In the genomic region with DNA sequence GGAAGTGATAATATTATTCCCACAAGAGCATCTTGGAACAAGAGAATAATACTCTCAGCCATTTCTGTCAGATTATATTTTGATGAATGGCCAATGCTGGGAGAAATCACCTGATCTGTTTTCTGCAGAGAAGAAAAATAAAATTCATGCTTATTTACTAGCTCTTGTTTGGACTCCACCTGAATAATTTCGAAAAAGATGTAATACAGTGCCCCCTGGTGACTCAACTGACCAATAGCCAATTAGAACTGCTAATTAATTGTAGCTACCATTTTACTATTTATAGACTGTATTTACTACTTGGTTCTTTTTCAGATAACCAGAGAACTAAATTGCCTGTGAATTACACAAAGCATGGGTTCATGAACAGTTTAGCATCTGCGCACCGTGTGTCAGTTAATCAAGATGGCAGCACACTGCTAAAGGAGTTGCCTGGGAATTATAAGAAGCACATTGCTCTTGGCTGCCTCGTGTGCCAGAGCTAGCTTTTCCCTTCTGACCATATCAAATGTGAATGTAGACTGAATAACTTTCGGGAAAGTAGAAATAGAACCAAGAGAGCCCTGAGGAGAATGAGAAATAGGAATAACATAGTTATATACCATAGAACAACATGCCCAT, we compare ENCODE assay signal across 9 cellular contexts.
DNase-seq lines count a peak whose midpoint lies in the region; ATAC-seq and TF ChIP-seq lines count a peak whose summit lies in the region.
"Had no signal": no experiment of that assay in that cellular context is flagged by ENCODE, and none has a peak within 500 bp of the region (broad histone marks: within the 10 kb centered on the region; RNA-seq: fewer than 3 reads in every experiment).

No MANE protein-coding gene starts in this region.

- H3K27ac Mint-ChIP-seq in CD14-positive monocyte (no peak overlapping the region), natural killer cell (no peak overlapping the region)

- H3K4me1 Mint-ChIP-seq in CD14-positive monocyte (no peaks in the 10 kb centered on the region), natural killer cell (no peaks in the 10 kb centered on the region)

- H3K27ac ChIP-seq in Karpas-422 (ENCODE audit: low read length): no peak overlapping the region
- H3K27ac ChIP-seq in heart right ventricle: no peak overlapping the region
- H3K27ac ChIP-seq in thyroid gland: no peak overlapping the region
- H3K27ac ChIP-seq: epithelial cell of prostate had no signal

- 0 out of 2 replicates have a peak overlapping the region, but pooled peaks have one; percentile 11 for H2AFZ ChIP-seq in Karpas-422 (ENCODE audit: low read length)

- H3K9me3 ChIP-seq in Karpas-422 (ENCODE audit: low read length): no peaks in the 10 kb centered on the region
- peaks cover 0 to 3% (median 0%) of the 10 kb centered on the region in 11 donors for H3K9me3 ChIP-seq in heart right ventricle
- no peaks in the 10 kb centered on the region for H3K9me3 ChIP-seq in thyroid gland

- no peaks in the 10 kb centered on the region for H3K79me2 ChIP-seq in Karpas-422 (ENCODE audit: low read length)

- H3K36me3 Mint-ChIP-seq in CD14-positive monocyte (no peaks in the 10 kb centered on the region), natural killer cell (no peaks in the 10 kb centered on the region)

- H3K4me3 ChIP-seq in Karpas-422 (ENCODE audit: low read length) (no peak overlapping the region), heart right ventricle (no peak overlapping the region), thyroid gland (replicated peaks in 1 of 3) (no peak overlapping the region)

- H3K4me1 ChIP-seq in Karpas-422 (ENCODE audit: low read length): no peaks in the 10 kb centered on the region
- H3K4me1 ChIP-seq in heart right ventricle: peaks cover 0 to 4% (median 0%) of the 10 kb centered on the region in 9 donors
- no peaks in the 10 kb centered on the region for H3K4me1 ChIP-seq in thyroid gland

- H3K9ac ChIP-seq in Karpas-422 (ENCODE audit: low read length): no peak overlapping the region

- peak; percentile 49 for TF ChIP-seq CTCF in CD14-positive monocyte (IDR thresholded peaks at IDR 0.05)
- peak; percentile 35 to 68 (median 60) for TF ChIP-seq CTCF in heart right ventricle (IDR thresholded peaks at IDR 0.05)
- peak in 5 of 6 experiments; percentile 27 to 63 (median 58) for TF ChIP-seq CTCF in thyroid gland (IDR thresholded peaks at IDR 0.05)
- no peak for TF ChIP-seq CTCF in natural killer cell (IDR thresholded peaks at IDR 0.05)

- H3K4me2 ChIP-seq in Karpas-422 (ENCODE audit: low read depth, low read length, poor library complexity, severe bottlenecking): no peak overlapping the region

- WGBS in heart right ventricle, 2 donors: 44 to 54% methylated on average over 5 of the region's 5 CpGs
- WGBS in thyroid gland, 2 donors: 55 to 57% methylated on average over 5 of the region's 5 CpGs

- H3K9me3 Mint-ChIP-seq in CD14-positive monocyte (no peaks in the 10 kb centered on the region), natural killer cell (peaks cover 0 to 4% of the 10 kb centered on the region in 2 donors)

- H3K4me3 Mint-ChIP-seq in CD14-positive monocyte: no peak overlapping the region
- no peak overlapping the region for H3K4me3 Mint-ChIP-seq in natural killer cell

- ATAC-seq in GM19455 (IDR thresholded peaks at IDR 0.05; ENCODE audit: unreplicated experiment): peak; percentile 64
- peak; percentile 78 for ATAC-seq in SK-N-SH treated with all-trans-retinoic acid at 6 μM for 48 hours
- ATAC-seq in heart right ventricle: peak in 5 of 8 donors; percentile 47 to 68 (median 49)
- no peak for ATAC-seq in natural killer cell

- no peaks in the 10 kb centered on the region for H4K20me1 ChIP-seq in Karpas-422 (ENCODE audit: insufficient read depth, low read depth, low read length)

- DNase-seq in CD14-positive monocyte (ENCODE audit: low spot score) (no peak), Karpas-422 (peak; percentile 78), heart right ventricle (peak in 1 of 2 donors; percentile 11), thyroid gland (peak in 1 of 2 donors; percentile 15), natural killer cell (no peak)
- DNase-seq in stimulated activated naive CD4-positive, alpha-beta T cell treated with Interleukin-2 at 50 U/mL for 16 hours (lab: John Stamatoyannopoulos, UW): no peak

- H3K9me2 ChIP-seq in Karpas-422 (replicated peaks; ENCODE audit: insufficient read depth, low read length): no peaks in the 10 kb centered on the region

- TF ChIP-seq POLR2A in thyroid gland (IDR thresholded peaks at IDR 0.05): no peak

- H3K27me3 Mint-ChIP-seq in CD14-positive monocyte (ENCODE audit: low read depth in 3 of 3) (peaks cover 0 to 4% (median 2%) of the 10 kb centered on the region in 3 donors), natural killer cell (ENCODE audit: low read depth in 2 of 2) (no peaks in the 10 kb centered on the region)

- intact Hi-C loops in CD14-positive monocyte (cut with micrococcal nuclease): no loop called here
- intact Hi-C loops in heart right ventricle (cut with DNase I): loop anchor here in 7 of 10 donors (1.0 to 10.0 kb wide), 7 partner anchors 201 to 318 kb away; no protein-coding TSS in a partner anchor
- intact Hi-C loops in thyroid gland (cut with DNase I): loop anchor here (5.0 kb wide), 1 partner anchor 298 kb away; no protein-coding TSS in a partner anchor
- intact Hi-C loops in natural killer cell (cut with micrococcal nuclease): loop anchor here (10.0 kb wide), 1 partner anchor 301 kb away; no protein-coding TSS in a partner anchor

- H3K27me3 ChIP-seq in Karpas-422 (ENCODE audit: low read length) (no peaks in the 10 kb centered on the region), heart right ventricle (no peaks in the 10 kb centered on the region), thyroid gland (no peaks in the 10 kb centered on the region)

- H3K36me3 ChIP-seq in Karpas-422 (ENCODE audit: insufficient read depth, low read length) (no peaks in the 10 kb centered on the region), heart right ventricle (no peaks in the 10 kb centered on the region), thyroid gland (no peaks in the 10 kb centered on the region)

TF ChIP-seq in SK-N-SH treated with all-trans-retinoic acid at 6 μM for 48 hours, 23 proteins besides CTCF, POLR2A, EP300 and RAD21 (continues in another document):
- TF ChIP-seq ZFP30 (CRISPR knock-in tag; IDR thresholded peaks at IDR 0.05) (no peak), ZC3H10 (CRISPR knock-in tag; IDR thresholded peaks at IDR 0.05) (no peak), ZFP3 (CRISPR knock-in tag; IDR thresholded peaks at IDR 0.05) (no peak), SNAI2 (CRISPR knock-in tag; IDR thresholded peaks at IDR 0.05) (no peak), CSDC2 (CRISPR knock-in tag; IDR thresholded peaks at IDR 0.05) (no peak), ZNF70 (CRISPR knock-in tag; IDR thresholded peaks at IDR 0.05) (no peak), GLIS3 (CRISPR knock-in tag; IDR thresholded peaks at IDR 0.05) (no peak), ESRRG (CRISPR knock-in tag; IDR thresholded peaks at IDR 0.05) (no peak), ZNF565 (CRISPR knock-in tag; conservative IDR thresholded peaks at IDR 0.05; ENCODE audit: low read depth) (no peak)
- TF ChIP-seq, protein P1, sequence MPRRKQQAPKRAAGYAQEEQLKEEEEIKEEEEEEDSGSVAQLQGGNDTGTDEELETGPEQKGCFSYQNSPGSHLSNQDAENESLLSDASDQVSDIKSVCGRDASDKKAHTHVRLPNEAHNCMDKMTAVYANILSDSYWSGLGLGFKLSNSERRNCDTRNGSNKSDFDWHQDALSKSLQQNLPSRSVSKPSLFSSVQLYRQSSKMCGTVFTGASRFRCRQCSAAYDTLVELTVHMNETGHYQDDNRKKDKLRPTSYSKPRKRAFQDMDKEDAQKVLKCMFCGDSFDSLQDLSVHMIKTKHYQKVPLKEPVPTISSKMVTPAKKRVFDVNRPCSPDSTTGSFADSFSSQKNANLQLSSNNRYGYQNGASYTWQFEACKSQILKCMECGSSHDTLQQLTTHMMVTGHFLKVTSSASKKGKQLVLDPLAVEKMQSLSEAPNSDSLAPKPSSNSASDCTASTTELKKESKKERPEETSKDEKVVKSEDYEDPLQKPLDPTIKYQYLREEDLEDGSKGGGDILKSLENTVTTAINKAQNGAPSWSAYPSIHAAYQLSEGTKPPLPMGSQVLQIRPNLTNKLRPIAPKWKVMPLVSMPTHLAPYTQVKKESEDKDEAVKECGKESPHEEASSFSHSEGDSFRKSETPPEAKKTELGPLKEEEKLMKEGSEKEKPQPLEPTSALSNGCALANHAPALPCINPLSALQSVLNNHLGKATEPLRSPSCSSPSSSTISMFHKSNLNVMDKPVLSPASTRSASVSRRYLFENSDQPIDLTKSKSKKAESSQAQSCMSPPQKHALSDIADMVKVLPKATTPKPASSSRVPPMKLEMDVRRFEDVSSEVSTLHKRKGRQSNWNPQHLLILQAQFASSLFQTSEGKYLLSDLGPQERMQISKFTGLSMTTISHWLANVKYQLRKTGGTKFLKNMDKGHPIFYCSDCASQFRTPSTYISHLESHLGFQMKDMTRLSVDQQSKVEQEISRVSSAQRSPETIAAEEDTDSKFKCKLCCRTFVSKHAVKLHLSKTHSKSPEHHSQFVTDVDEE (CRISPR knock-in tag; IDR thresholded peaks at IDR 0.05): no peak
- TF ChIP-seq, protein P2, sequence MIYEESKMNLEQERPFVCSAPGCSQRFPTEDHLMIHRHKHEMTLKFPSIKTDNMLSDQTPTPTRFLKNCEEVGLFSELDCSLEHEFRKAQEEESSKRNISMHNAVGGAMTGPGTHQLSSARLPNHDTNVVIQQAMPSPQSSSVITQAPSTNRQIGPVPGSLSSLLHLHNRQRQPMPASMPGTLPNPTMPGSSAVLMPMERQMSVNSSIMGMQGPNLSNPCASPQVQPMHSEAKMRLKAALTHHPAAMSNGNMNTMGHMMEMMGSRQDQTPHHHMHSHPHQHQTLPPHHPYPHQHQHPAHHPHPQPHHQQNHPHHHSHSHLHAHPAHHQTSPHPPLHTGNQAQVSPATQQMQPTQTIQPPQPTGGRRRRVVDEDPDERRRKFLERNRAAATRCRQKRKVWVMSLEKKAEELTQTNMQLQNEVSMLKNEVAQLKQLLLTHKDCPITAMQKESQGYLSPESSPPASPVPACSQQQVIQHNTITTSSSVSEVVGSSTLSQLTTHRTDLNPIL (CRISPR knock-in tag; IDR thresholded peaks at IDR 0.05; ENCODE audit: low read depth): no peak
- TF ChIP-seq, protein P3, sequence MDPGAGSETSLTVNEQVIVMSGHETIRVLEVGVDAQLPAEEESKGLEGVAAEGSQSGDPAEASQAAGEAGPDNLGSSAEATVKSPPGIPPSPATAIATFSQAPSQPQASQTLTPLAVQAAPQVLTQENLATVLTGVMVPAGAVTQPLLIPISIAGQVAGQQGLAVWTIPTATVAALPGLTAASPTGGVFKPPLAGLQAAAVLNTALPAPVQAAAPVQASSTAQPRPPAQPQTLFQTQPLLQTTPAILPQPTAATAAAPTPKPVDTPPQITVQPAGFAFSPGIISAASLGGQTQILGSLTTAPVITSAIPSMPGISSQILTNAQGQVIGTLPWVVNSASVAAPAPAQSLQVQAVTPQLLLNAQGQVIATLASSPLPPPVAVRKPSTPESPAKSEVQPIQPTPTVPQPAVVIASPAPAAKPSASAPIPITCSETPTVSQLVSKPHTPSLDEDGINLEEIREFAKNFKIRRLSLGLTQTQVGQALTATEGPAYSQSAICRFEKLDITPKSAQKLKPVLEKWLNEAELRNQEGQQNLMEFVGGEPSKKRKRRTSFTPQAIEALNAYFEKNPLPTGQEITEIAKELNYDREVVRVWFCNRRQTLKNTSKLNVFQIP (CRISPR knock-in tag; IDR thresholded peaks at IDR 0.05; ENCODE audit: borderline replicate concordance, low read depth): no peak

Comparison
In these comparisons a context has a peak if more than half of its experiments do, and no peak if none do; other contexts are left out.
1. ATAC-seq: peak in GM19455 (single experiment), SK-N-SH treated with all-trans-retinoic acid at 6 μM for 48 hours (single experiment) and heart right ventricle (5 of 8); none in natural killer cell (0 of 3).
2. intact Hi-C loops: an anchor here in heart right ventricle (1.0 to 10.0 kb wide), thyroid gland (5.0 kb wide) and natural killer cell (10.0 kb wide); none called in CD14-positive monocyte.